ENCODE assay signal across 21 cellular contexts in the genomic region with DNA sequence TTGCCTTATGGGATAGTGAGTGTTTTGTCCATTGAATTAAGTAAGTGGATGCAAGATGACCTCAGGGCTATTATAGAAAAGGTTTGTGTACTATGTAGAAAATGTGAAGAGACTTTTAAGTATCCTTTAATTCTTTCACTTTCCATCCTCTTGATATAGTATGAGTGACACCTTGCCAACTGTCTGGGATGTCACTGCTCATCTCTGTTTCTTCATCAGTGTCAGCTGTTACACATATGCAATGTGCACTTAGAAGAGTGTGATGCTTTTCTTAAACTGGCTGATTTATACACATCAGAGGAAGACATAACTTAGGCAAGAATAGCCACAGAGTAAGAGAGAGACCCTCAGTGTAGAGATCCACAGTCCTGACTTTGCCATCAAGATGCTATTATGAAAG. TPM values are rescaled to one million over a fixed set of nuclear protein-coding genes. Genes with fewer than 3 reads are reported as not detected.
A peak's percentile ranks its signal among the peaks of the same experiment; 100 is the strongest.
DNase-seq lines count a peak whose midpoint lies in the region; ATAC-seq and TF ChIP-seq lines count a peak whose summit lies in the region.
"Had no signal": no experiment of that assay in that cellular context is flagged by ENCODE, and none has a peak within 500 bp of the region (broad histone marks: within the 10 kb centered on the region; RNA-seq: fewer than 3 reads in every experiment).

No MANE protein-coding gene starts in this region.

- no peak for DNase-seq in activated CD4-positive, alpha-beta memory T cell treated with anti-CD3 and anti-CD28 coated beads for 36 hours
- DNase-seq in activated CD4-positive, alpha-beta memory T cell treated with anti-CD3 and anti-CD28 coated beads, Interleukin-2, amount 10 ng/mL, durations not matched to agents 7 days and 5 days: no peak
- DNase-seq in activated naive CD8-positive, alpha-beta T cell treated with anti-CD3 and anti-CD28 coated beads, Interleukin-2, amount 10 ng/mL, durations not matched to agents 7 days and 5 days: no peak
- DNase-seq in activated naive CD8-positive, alpha-beta T cell treated with anti-CD3 and anti-CD28 coated beads for 36 hours: no peak
- DNase-seq in middle frontal gyrus (ENCODE audit: extremely low spot score, low spot score): no peak
- DNase-seq: 8988T, H9, NCI-H1092 treated with DMSO at 0.1 percent for 48 hours, NCI-H146, NCI-H2029, NCI-H226, NCI-H510A treated with DMSO at 0.1 percent for 48 hours, NCI-H748 treated with DMSO at 0.1 percent for 48 hours, PC-9, RPMI8226, SHP77 had no signal

- peak overlapping the region; percentile 69 for H3K27ac ChIP-seq in neutrophil
- H3K27ac ChIP-seq: KMS-11, PC-9 had no signal

- no peaks in the 10 kb centered on the region for H3K27me3 ChIP-seq in neutrophil

- H3K27ac Mint-ChIP-seq in activated CD4-positive, alpha-beta memory T cell treated with anti-CD3 and anti-CD28 coated beads for 36 hours: peak overlapping the region; percentile 73
- H3K27ac Mint-ChIP-seq in activated CD4-positive, alpha-beta memory T cell treated with anti-CD3 and anti-CD28 coated beads, Interleukin-2, amount 10 ng/mL, durations not matched to agents 7 days and 5 days: no peak overlapping the region
- H3K27ac Mint-ChIP-seq in activated naive CD8-positive, alpha-beta T cell treated with anti-CD3 and anti-CD28 coated beads, Interleukin-2, amount 10 ng/mL, durations not matched to agents 7 days and 5 days: no peak overlapping the region
- H3K27ac Mint-ChIP-seq in activated naive CD8-positive, alpha-beta T cell treated with anti-CD3 and anti-CD28 coated beads for 36 hours: no peak overlapping the region
- peak overlapping the region; percentile 11 for H3K27ac Mint-ChIP-seq in activated T-helper 17 cell treated with anti-CD3 and anti-CD28 coated beads, Interleukin-2, amount 50 U/mL, for 72 hours
- H3K27ac Mint-ChIP-seq: CD14-positive monocyte, H9 had no signal

- H3K4me3 ChIP-seq in neutrophil (ENCODE audit: low read depth in 1 of 2, low read length in 1 of 2): no peak overlapping the region
- H3K4me3 ChIP-seq: PC-9 had no signal

- no peak for TF ChIP-seq CTCF in neutrophil (IDR thresholded peaks at IDR 0.05)

- H3K9me3 Mint-ChIP-seq in activated CD4-positive, alpha-beta memory T cell treated with anti-CD3 and anti-CD28 coated beads for 36 hours: no peaks in the 10 kb centered on the region
- H3K9me3 Mint-ChIP-seq in activated CD4-positive, alpha-beta memory T cell treated with anti-CD3 and anti-CD28 coated beads, Interleukin-2, amount 10 ng/mL, durations not matched to agents 7 days and 5 days: no peaks in the 10 kb centered on the region
- H3K9me3 Mint-ChIP-seq in activated naive CD8-positive, alpha-beta T cell treated with anti-CD3 and anti-CD28 coated beads, Interleukin-2, amount 10 ng/mL, durations not matched to agents 7 days and 5 days: no peaks in the 10 kb centered on the region
- no peaks in the 10 kb centered on the region for H3K9me3 Mint-ChIP-seq in activated naive CD8-positive, alpha-beta T cell treated with anti-CD3 and anti-CD28 coated beads for 36 hours
- H3K9me3 Mint-ChIP-seq in activated T-helper 17 cell treated with anti-CD3 and anti-CD28 coated beads, Interleukin-2, amount 50 U/mL, for 72 hours: no peaks in the 10 kb centered on the region
- H3K9me3 Mint-ChIP-seq: CD14-positive monocyte, H9 had no signal

- CTCF ChIA-PET in activated CD4-positive, alpha-beta memory T cell treated with anti-CD3 and anti-CD28 coated beads for 36 hours (lab: Charles Lee): interaction anchor here (0.7 to 1.3 kb wide), 5 partner anchors 26 to 270 kb away, joined by 3 to 7 read pairs (median 3); no protein-coding TSS in a partner anchor
- CTCF ChIA-PET in activated CD4-positive, alpha-beta memory T cell treated with anti-CD3 and anti-CD28 coated beads, Interleukin-2, amount 10 ng/mL, durations not matched to agents 7 days and 5 days (lab: Charles Lee): no interaction called here

- ATAC-seq in activated naive CD8-positive, alpha-beta T cell treated with anti-CD3 and anti-CD28 coated beads, Interleukin-2, amount 10 ng/mL, durations not matched to agents 7 days and 5 days (ENCODE audit: low read depth): peak; percentile 54
- peak; percentile 19 for ATAC-seq in activated T-helper 17 cell treated with anti-CD3 and anti-CD28 coated beads, Interleukin-2, amount 50 U/mL, for 72 hours (replicated peaks)
- ATAC-seq in HG03135 (IDR thresholded peaks at IDR 0.05; ENCODE audit: unreplicated experiment): no peak

- H3K9me3 ChIP-seq in neutrophil: no peaks in the 10 kb centered on the region

- POLR2A ChIA-PET in activated CD4-positive, alpha-beta memory T cell treated with anti-CD3 and anti-CD28 coated beads for 36 hours (lab: Charles Lee): interaction anchor here (1.5 to 1.7 kb wide), 2 partner anchors 29 to 41 kb away, joined by 6 to 20 read pairs; partner anchors contain the start of gene FAS
- POLR2A ChIA-PET in activated CD4-positive, alpha-beta memory T cell treated with anti-CD3 and anti-CD28 coated beads, Interleukin-2, amount 10 ng/mL, durations not matched to agents 7 days and 5 days (lab: Charles Lee): interaction anchor here (1.0 kb wide), 1 partner anchor 29 kb away, joined by 5 read pairs; the partner anchor contains the start of gene FAS
- POLR2A ChIA-PET in activated naive CD8-positive, alpha-beta T cell treated with anti-CD3 and anti-CD28 coated beads, Interleukin-2, amount 10 ng/mL, durations not matched to agents 7 days and 5 days (lab: Charles Lee): interaction anchor here (1.0 to 1.2 kb wide), 2 partner anchors 15 to 29 kb away, joined by 3 read pairs; no protein-coding TSS in a partner anchor

- H3K4me1 ChIP-seq in neutrophil (ENCODE audit: control insufficient read depth in 1 of 2, insufficient read depth in 1 of 2, low read depth in 1 of 2, low read length in 1 of 2): peaks cover 23 to 47% of the 10 kb centered on the region in 2 experiments

- H3K4me1 Mint-ChIP-seq in activated CD4-positive, alpha-beta memory T cell treated with anti-CD3 and anti-CD28 coated beads for 36 hours (ENCODE audit: low read depth): peaks cover 29% of the 10 kb centered on the region
- peaks cover 29% of the 10 kb centered on the region for H3K4me1 Mint-ChIP-seq in activated CD4-positive, alpha-beta memory T cell treated with anti-CD3 and anti-CD28 coated beads, Interleukin-2, amount 10 ng/mL, durations not matched to agents 7 days and 5 days
- H3K4me1 Mint-ChIP-seq in activated naive CD8-positive, alpha-beta T cell treated with anti-CD3 and anti-CD28 coated beads, Interleukin-2, amount 10 ng/mL, durations not matched to agents 7 days and 5 days: peaks cover 25% of the 10 kb centered on the region
- peaks cover 20% of the 10 kb centered on the region for H3K4me1 Mint-ChIP-seq in activated naive CD8-positive, alpha-beta T cell treated with anti-CD3 and anti-CD28 coated beads for 36 hours
- peaks cover 14% of the 10 kb centered on the region for H3K4me1 Mint-ChIP-seq in activated T-helper 17 cell treated with anti-CD3 and anti-CD28 coated beads, Interleukin-2, amount 50 U/mL, for 72 hours

- peaks cover 2% of the 10 kb centered on the region for H3K36me3 Mint-ChIP-seq in activated CD4-positive, alpha-beta memory T cell treated with anti-CD3 and anti-CD28 coated beads for 36 hours
- H3K36me3 Mint-ChIP-seq in activated CD4-positive, alpha-beta memory T cell treated with anti-CD3 and anti-CD28 coated beads, Interleukin-2, amount 10 ng/mL, durations not matched to agents 7 days and 5 days (ENCODE audit: low read depth): peaks cover 2% of the 10 kb centered on the region
- H3K36me3 Mint-ChIP-seq in activated naive CD8-positive, alpha-beta T cell treated with anti-CD3 and anti-CD28 coated beads, Interleukin-2, amount 10 ng/mL, durations not matched to agents 7 days and 5 days: peaks cover 10% of the 10 kb centered on the region
- H3K36me3 Mint-ChIP-seq in activated naive CD8-positive, alpha-beta T cell treated with anti-CD3 and anti-CD28 coated beads for 36 hours: peaks cover 2% of the 10 kb centered on the region
- no peaks in the 10 kb centered on the region for H3K36me3 Mint-ChIP-seq in activated T-helper 17 cell treated with anti-CD3 and anti-CD28 coated beads, Interleukin-2, amount 50 U/mL, for 72 hours (ENCODE audit: low read depth)

- H3K4me3 Mint-ChIP-seq in activated CD4-positive, alpha-beta memory T cell treated with anti-CD3 and anti-CD28 coated beads for 36 hours: no peak overlapping the region
- H3K4me3 Mint-ChIP-seq in activated CD4-positive, alpha-beta memory T cell treated with anti-CD3 and anti-CD28 coated beads, Interleukin-2, amount 10 ng/mL, durations not matched to agents 7 days and 5 days: no peak overlapping the region
- H3K4me3 Mint-ChIP-seq in activated naive CD8-positive, alpha-beta T cell treated with anti-CD3 and anti-CD28 coated beads, Interleukin-2, amount 10 ng/mL, durations not matched to agents 7 days and 5 days: no peak overlapping the region
- no peak overlapping the region for H3K4me3 Mint-ChIP-seq in activated naive CD8-positive, alpha-beta T cell treated with anti-CD3 and anti-CD28 coated beads for 36 hours
- peak overlapping the region; percentile 5 for H3K4me3 Mint-ChIP-seq in activated T-helper 17 cell treated with anti-CD3 and anti-CD28 coated beads, Interleukin-2, amount 50 U/mL, for 72 hours
- H3K4me3 Mint-ChIP-seq: CD14-positive monocyte, H9 had no signal

- H3K36me3 ChIP-seq in neutrophil: no peaks in the 10 kb centered on the region

- intact Hi-C loops in activated CD4-positive, alpha-beta memory T cell treated with anti-CD3 and anti-CD28 coated beads for 36 hours (cut with micrococcal nuclease): loop anchor here (1.0 to 2.0 kb wide), 4 partner anchors 26 to 202 kb away; partner anchors contain the start of gene FAS

- H3K27me3 Mint-ChIP-seq in activated CD4-positive, alpha-beta memory T cell treated with anti-CD3 and anti-CD28 coated beads for 36 hours: no peaks in the 10 kb centered on the region
- no peaks in the 10 kb centered on the region for H3K27me3 Mint-ChIP-seq in activated CD4-positive, alpha-beta memory T cell treated with anti-CD3 and anti-CD28 coated beads, Interleukin-2, amount 10 ng/mL, durations not matched to agents 7 days and 5 days
- no peaks in the 10 kb centered on the region for H3K27me3 Mint-ChIP-seq in activated naive CD8-positive, alpha-beta T cell treated with anti-CD3 and anti-CD28 coated beads, Interleukin-2, amount 10 ng/mL, durations not matched to agents 7 days and 5 days
- H3K27me3 Mint-ChIP-seq in activated naive CD8-positive, alpha-beta T cell treated with anti-CD3 and anti-CD28 coated beads for 36 hours: no peaks in the 10 kb centered on the region
- no peaks in the 10 kb centered on the region for H3K27me3 Mint-ChIP-seq in activated T-helper 17 cell treated with anti-CD3 and anti-CD28 coated beads, Interleukin-2, amount 50 U/mL, for 72 hours

RNA-seq across cellular contexts. Expression of gene ACTA2, which starts 8.7 kb away (rescaled TPM):
- 10 to 100 TPM; 18.6 to 23.3 TPM for total RNA-seq in activated CD4-positive, alpha-beta memory T cell treated with anti-CD3 and anti-CD28 coated beads for 36 hours
- 10 to 100 TPM; 14.7 to 15.5 TPM for total RNA-seq in activated CD4-positive, alpha-beta memory T cell treated with anti-CD3 and anti-CD28 coated beads, Interleukin-2, amount 10 ng/mL, durations not matched to agents 7 days and 5 days
- total RNA-seq in activated naive CD8-positive, alpha-beta T cell treated with anti-CD3 and anti-CD28 coated beads, Interleukin-2, amount 10 ng/mL, durations not matched to agents 7 days and 5 days: 10 to 100 TPM; 11.0 to 13.8 TPM
- 1 to 10 TPM; 4.7 to 5.0 TPM for total RNA-seq in activated naive CD8-positive, alpha-beta T cell treated with anti-CD3 and anti-CD28 coated beads for 36 hours
- 10 to 100 TPM; 14.6 to 29.6 TPM for total RNA-seq in activated T-helper 17 cell treated with anti-CD3 and anti-CD28 coated beads, Interleukin-2, amount 50 U/mL, for 72 hours

RNA-seq across cellular contexts. Expression of gene FAS, which starts 29.3 kb away (rescaled TPM):
- 10 to 100 TPM; 62.2 to 63.5 TPM for total RNA-seq in activated CD4-positive, alpha-beta memory T cell treated with anti-CD3 and anti-CD28 coated beads for 36 hours
- total RNA-seq in activated CD4-positive, alpha-beta memory T cell treated with anti-CD3 and anti-CD28 coated beads, Interleukin-2, amount 10 ng/mL, durations not matched to agents 7 days and 5 days: 10 to 100 TPM; 91.1 to 96.4 TPM
- 10 to 100 TPM; 47.2 to 54.1 TPM for total RNA-seq in activated naive CD8-positive, alpha-beta T cell treated with anti-CD3 and anti-CD28 coated beads, Interleukin-2, amount 10 ng/mL, durations not matched to agents 7 days and 5 days
- total RNA-seq in activated naive CD8-positive, alpha-beta T cell treated with anti-CD3 and anti-CD28 coated beads for 36 hours: 10 to 100 TPM; 31.1 to 33.4 TPM
- 100 to 1,000 TPM; 105 to 121 TPM for total RNA-seq in activated T-helper 17 cell treated with anti-CD3 and anti-CD28 coated beads, Interleukin-2, amount 50 U/mL, for 72 hours

Comparison
In these comparisons a context has a peak if more than half of its experiments do, and no peak if none do; other contexts are left out.
1. H3K27ac Mint-ChIP-seq: peak in activated CD4-positive, alpha-beta memory T cell treated with anti-CD3 and anti-CD28 coated beads for 36 hours (single experiment) and activated T-helper 17 cell treated with anti-CD3 and anti-CD28 coated beads, Interleukin-2, amount 50 U/mL, for 72 hours (single experiment); none in activated CD4-positive, alpha-beta memory T cell treated with anti-CD3 and anti-CD28 coated beads, Interleukin-2, amount 10 ng/mL, durations not matched to agents 7 days and 5 days (single experiment), activated naive CD8-positive, alpha-beta T cell treated with anti-CD3 and anti-CD28 coated beads, Interleukin-2, amount 10 ng/mL, durations not matched to agents 7 days and 5 days (single experiment) and activated naive CD8-positive, alpha-beta T cell treated with anti-CD3 and anti-CD28 coated beads for 36 hours (single experiment).